15 cellular contexts compared by ENCODE assay signal in the genomic region with DNA sequence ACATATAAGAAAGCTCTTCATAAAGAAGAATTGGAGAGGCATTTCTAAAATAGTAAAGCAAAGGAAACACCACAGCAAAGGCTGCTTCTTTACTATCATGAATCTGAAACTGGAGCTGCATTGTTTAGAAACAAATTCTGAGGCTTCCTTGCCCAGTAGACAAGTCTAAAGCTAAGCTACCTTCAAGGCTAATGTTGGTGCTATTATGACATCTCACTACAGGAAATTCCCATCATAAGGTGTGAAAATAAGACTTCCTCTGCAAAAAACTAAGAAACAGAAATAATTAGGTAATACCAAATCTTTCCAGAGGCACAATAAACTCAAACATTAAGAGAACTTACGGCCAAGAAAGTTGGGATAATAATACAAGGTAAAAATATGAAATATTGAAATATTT.
"Had no signal": no experiment of that assay in that cellular context is flagged by ENCODE, and none has a peak within 500 bp of the region (broad histone marks: within the 10 kb centered on the region; RNA-seq: fewer than 3 reads in every experiment).

No MANE protein-coding gene starts in this region.

- H3K27me3 ChIP-seq: adrenal gland, esophagus squamous epithelium, transverse colon had no signal

- H3K27ac ChIP-seq: adrenal gland, esophagus squamous epithelium, transverse colon had no signal

- H3K9me3 ChIP-seq: esophagus squamous epithelium, transverse colon had no signal

- H3K36me3 ChIP-seq: adrenal gland, esophagus squamous epithelium, transverse colon had no signal

- ATAC-seq: activated naive CD4-positive, alpha-beta T cell treated with anti-CD3 and anti-CD28 coated beads, Interleukin-2, amount 50 U/mL, for 72 hours; left ventricle myocardium superior; stimulated activated naive CD8-positive, alpha-beta T cell treated with anti-CD3 and anti-CD28 coated beads, Interleukin-15, Interleukin-2, amounts not matched to agents 100 U/mL and 50 U/mL, for 24 hours had no signal

- H3K4me3 ChIP-seq: adrenal gland, esophagus squamous epithelium, transverse colon had no signal

- DNase-seq: activated CD4-positive, alpha-beta T cell treated with anti-CD3 and anti-CD28 coated beads, Interleukin-2, amount 50 U/mL, for 4 hours; activated gamma-delta T cell treated with Interleukin-2 at 50 U/mL for 16 hours; adrenal gland; dermis blood vessel endothelial cell; effector memory CD4-positive, alpha-beta T cell; esophagus squamous epithelium; immature natural killer cell; kidney glomerular epithelial cell; left ventricle myocardium superior; occipital lobe; stimulated activated CD4-positive, alpha-beta T cell treated with anti-CD3 and anti-CD28 coated beads, Interleukin-2, amount 100 ng/mL, for 24 hours; stimulated activated naive CD8-positive, alpha-beta T cell treated with anti-CD3 and anti-CD28 coated beads, Interleukin-15, Interleukin-2, amounts not matched to agents 100 U/mL and 50 U/mL, for 24 hours; substantia nigra; transverse colon had no signal

- H3K4me1 ChIP-seq: adrenal gland, esophagus squamous epithelium, transverse colon had no signal
